22 cellular contexts compared by ENCODE assay signal in genomic region chr11:61380914-61381313, GRCh38. TPM values are rescaled to one million over a fixed set of nuclear protein-coding genes. Genes with fewer than 3 reads are reported as not detected.
DNase-seq lines count a peak whose midpoint lies in the region; ATAC-seq, FAIRE-seq and TF ChIP-seq lines count a peak whose summit lies in the region.
"Had no signal": no experiment of that assay in that cellular context is flagged by ENCODE, and none has a peak within 500 bp of the region (broad histone marks: within the 10 kb centered on the region; RNA-seq: fewer than 3 reads in every experiment).

No MANE protein-coding gene starts in this region.

- H3K4me1 ChIP-seq in Peyer's patch = peaks cover 0 to 16% (median 0%) of the 10 kb centered on the region in 4 donors
- H3K4me1 ChIP-seq in small intestine (ENCODE audit: control insufficient read depth in 2 of 2, insufficient read depth in 1 of 2, low read depth in 1 of 2, low read length in 1 of 2) = no peaks in the 10 kb centered on the region

- TF ChIP-seq POLR2A in Peyer's patch (IDR thresholded peaks at IDR 0.05) = no peak

- TF ChIP-seq CTCF in Peyer's patch (IDR thresholded peaks at IDR 0.05) = no peak

- FAIRE-seq in small intestine (lab: Jason Lieb, UNC) = no peak
- FAIRE-seq: A204.1, D721Med, G401.6, GM12891, GM19239 had no signal

- H3K36me3 ChIP-seq in Peyer's patch (no peaks in the 10 kb centered on the region), small intestine (ENCODE audit: control insufficient read depth in 2 of 2, insufficient read depth in 2 of 2, low read length in 2 of 2) (no peaks in the 10 kb centered on the region)

- H3K4me3 ChIP-seq in Peyer's patch (no peak overlapping the region), small intestine (ENCODE audit: low read depth in 1 of 2, low read length in 2 of 2) (no peak overlapping the region)
- H3K4me3 ChIP-seq: BLaER1 treated with 17β-estradiol and CSF1 and Interleukin-3, amounts not matched to agents 10 nM and 100 nM had no signal

- intact Hi-C loops in left colon (cut with DNase I, micrococcal nuclease) = loop anchor here (10.0 kb wide), 2 partner anchors 46 to 126 kb away; partner anchors contain the start of genes DDB1 (in 1 of the 2) and TKFC (in 1 of the 2)
- intact Hi-C loops in sciatic nerve (cut with DNase I) = no loop called here

- H3K27me3 ChIP-seq in Peyer's patch (no peaks in the 10 kb centered on the region), small intestine (ENCODE audit: control insufficient read depth in 2 of 2, insufficient read depth in 2 of 2, low read length in 2 of 2) (no peaks in the 10 kb centered on the region)
- H3K27me3 ChIP-seq: BLaER1 treated with 17β-estradiol and CSF1 and Interleukin-3, amounts not matched to agents 10 nM and 100 nM had no signal

- DNase-seq in Peyer's patch = no peak
- no peak for DNase-seq in left colon
- peak; percentile 90 for DNase-seq in small intestine
- no peak for DNase-seq in sciatic nerve (ENCODE audit: low spot score)
- no peak for DNase-seq in AML-193 (lab: John Stamatoyannopoulos, UW)
- DNase-seq: 8988T; ACHN; Caco-2; Calu3; CD4-positive, alpha-beta T cell; CD8-positive, alpha-beta T cell; DMS79 treated with DMSO at 0.1 percent for 48 hours; GF-D8 had no signal

- H3K27ac ChIP-seq in Peyer's patch = peak overlapping the region in 3 of 4 donors; percentile 25 to 73 (median 51)
- H3K27ac ChIP-seq in small intestine (ENCODE audit: low read depth in 1 of 2, low read length in 1 of 2) = no peak overlapping the region
- H3K27ac ChIP-seq: C4-2B had no signal

- ATAC-seq in left colon = peak; percentile 84
- ATAC-seq in HG02973 (IDR thresholded peaks at IDR 0.05; ENCODE audit: unreplicated experiment) = no peak
- no peak for ATAC-seq in GM18861 (IDR thresholded peaks at IDR 0.05; ENCODE audit: unreplicated experiment)
- ATAC-seq in sciatic nerve = no peak
- ATAC-seq: CD8-positive, alpha-beta T cell had no signal

- H3K9me3 ChIP-seq in Peyer's patch (no peaks in the 10 kb centered on the region), small intestine (ENCODE audit: control insufficient read depth, low read depth) (no peaks in the 10 kb centered on the region)
- H3K9me3 ChIP-seq: BLaER1 treated with 17β-estradiol and CSF1 and Interleukin-3, amounts not matched to agents 10 nM and 100 nM had no signal

- 29 to 74% (median 48%) methylated on average over 10 of the region's 10 CpGs for WGBS in small intestine, 3 donors

RNA-seq across cellular contexts. Expression of gene TMEM216, which starts 11.5 kb away (rescaled TPM):
- total RNA-seq in Peyer's patch (10 to 100 TPM in 2 of 4 donors, 1 to 10 TPM in 2; 4.1 to 10.5 (median 8.3) TPM), left colon (1 to 10 TPM; 7.9 to 8.5 TPM), sciatic nerve (8.9 TPM)
- polyA plus RNA-seq in small intestine = 10 to 100 TPM; 10.1 to 15.9 (median 11.1) TPM

RNA-seq across cellular contexts. Expression of gene TMEM138, which starts 18.7 kb away (rescaled TPM):
- total RNA-seq in Peyer's patch (10 to 100 TPM; 44.7 to 63.5 (median 48.1) TPM), left colon (10 to 100 TPM; 33.9 to 40.5 TPM), sciatic nerve (38.2 TPM)
- 10 to 100 TPM; 24.9 to 48.3 (median 41.6) TPM for polyA plus RNA-seq in small intestine

RNA-seq across cellular contexts. Expression of gene CYB561A3, which starts 19.2 kb away (rescaled TPM):
- total RNA-seq in Peyer's patch = 100 to 1,000 TPM in 1 of 4 donors, 10 to 100 TPM in 3; 75.9 to 112 (median 87.4) TPM
- 10 to 100 TPM; 80.6 to 80.8 TPM for total RNA-seq in left colon
- polyA plus RNA-seq in small intestine = 10 to 100 TPM; 30.8 to 48.4 (median 32.4) TPM
- total RNA-seq in sciatic nerve = 37.8 TPM

RNA-seq across cellular contexts. Expression of gene TKFC, which starts 47.9 kb away (rescaled TPM):
- total RNA-seq in Peyer's patch (100 to 1,000 TPM; 172 to 755 (median 689) TPM), left colon (10 to 100 TPM; 58.5 to 61.5 TPM), sciatic nerve (32.6 TPM)
- polyA plus RNA-seq in small intestine = 1,000 to 10,000 TPM in 1 of 3 donors, 100 to 1,000 TPM in 2; 352 to 1,038 (median 539) TPM

RNA-seq across cellular contexts. Expression of gene DDB1, which starts 48.0 kb away (rescaled TPM):
- 100 to 1,000 TPM in 3 of 4 donors, 10 to 100 TPM in 1; 76.7 to 168 (median 136) TPM for total RNA-seq in Peyer's patch
- total RNA-seq in left colon = 100 to 1,000 TPM; 138 to 149 TPM
- 100 to 1,000 TPM; 137 to 165 (median 151) TPM for polyA plus RNA-seq in small intestine
- total RNA-seq in sciatic nerve = 161 TPM

Comparison
In these comparisons a context has a peak if more than half of its experiments do, and no peak if none do; other contexts are left out.
1. H3K27ac ChIP-seq: peak in Peyer's patch (3 of 4); none in small intestine (0 of 2).